ENCODE assay signal across 25 cellular contexts in the genomic region with DNA sequence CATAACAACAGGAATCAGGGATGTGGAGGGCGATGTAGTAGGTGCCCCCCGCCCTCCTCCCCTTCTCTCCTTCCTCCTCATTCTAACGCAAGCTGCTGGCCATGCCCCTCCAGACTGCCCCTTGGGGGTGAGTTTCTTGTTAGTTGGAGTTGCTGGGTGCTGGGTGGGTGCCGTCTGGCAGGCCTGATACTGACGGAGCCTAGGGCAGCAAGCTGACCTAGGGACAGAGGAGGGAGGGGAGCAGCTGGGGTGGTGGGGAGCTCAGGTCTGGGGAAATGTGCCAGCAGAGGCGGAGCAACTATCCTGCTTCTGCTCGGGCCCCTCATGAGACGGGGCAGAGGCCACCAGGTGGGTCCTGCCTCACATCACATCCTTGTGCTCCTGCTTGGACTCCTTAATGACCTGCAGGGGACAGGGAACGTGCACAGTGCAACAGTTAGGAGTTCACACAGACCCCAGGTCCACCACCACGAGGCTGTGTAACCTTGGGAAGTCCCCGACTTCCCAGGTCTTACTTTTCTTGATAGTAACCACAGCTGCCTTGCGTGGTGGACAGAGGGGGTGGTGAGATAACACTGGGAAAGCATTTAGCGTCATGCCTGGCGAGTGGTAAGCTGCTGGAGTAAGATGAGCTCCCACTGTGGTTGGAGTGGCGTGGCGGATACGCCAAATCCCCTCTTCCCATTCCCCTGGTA. TPM values are rescaled to one million over a fixed set of nuclear protein-coding genes. Genes with fewer than 3 reads are reported as not detected.
A peak's percentile ranks its signal among the peaks of the same experiment; 100 is the strongest.
DNase-seq lines count a peak whose midpoint lies in the region; ATAC-seq, FAIRE-seq and TF ChIP-seq lines count a peak whose summit lies in the region.
"Had no signal": no experiment of that assay in that cellular context is flagged by ENCODE, and none has a peak within 500 bp of the region (broad histone marks: within the 10 kb centered on the region; RNA-seq: fewer than 3 reads in every experiment).

No MANE protein-coding gene starts in this region.

- H3K9me1 ChIP-seq in K562 (ENCODE audit: control insufficient read depth, insufficient read depth, low read length), result peaks cover 7% of the 10 kb centered on the region

- H3K4me3 ChIP-seq in ACC112 (ENCODE audit: low read depth, low read length) (no peak overlapping the region), K562 (no peak overlapping the region)
- H3K4me3 ChIP-seq: body of pancreas, esophagus squamous epithelium, HAP-1 had no signal

- ATAC-seq in K562 (peak; percentile 54), WTC11 (no peak), GM19467 (IDR thresholded peaks at IDR 0.05; ENCODE audit: unreplicated experiment) (no peak)
- ATAC-seq: body of pancreas had no signal

- H3K27me3 Mint-ChIP-seq in WTC11 (ENCODE audit: low read depth), result peaks cover 24% of the 10 kb centered on the region

- peak overlapping the region; percentile 90; the same call in 1 of the 2 replicates for H3K27ac ChIP-seq in ACC112 (ENCODE audit: low read depth, low read length)
- H3K27ac ChIP-seq in K562 (ENCODE audit: extremely low read depth, low read depth, low read length), result peak overlapping the region; percentile 65
- H3K27ac ChIP-seq: body of pancreas, C4-2B, esophagus squamous epithelium had no signal

- TF ChIP-seq CTCF in K562 (IDR thresholded peaks at IDR 0.05 in 2 of 3, conservative IDR thresholded peaks at IDR 0.05 in 1 of 3; ENCODE audit: insufficient read depth in 2 of 3, low read depth in 1 of 3, low read length in 3 of 3) (no peak), WTC11 (IDR thresholded peaks at IDR 0.05) (no peak), GM10266 (IDR thresholded peaks at IDR 0.05; ENCODE audit: control insufficient read depth, insufficient read depth, low read depth, missing control alignments) (no peak)

- H2AFZ ChIP-seq in ACC112 (ENCODE audit: low read length, unreplicated experiment) (no peak overlapping the region), K562 (ENCODE audit: low read depth, low read length) (peak overlapping the region; percentile 87)

- H3K9ac ChIP-seq in K562 (ENCODE audit: insufficient read depth in 1 of 2, low read depth in 2 of 2, low read length in 2 of 2), result peak overlapping the region; percentile 40 to 59

- H3K4me3 Mint-ChIP-seq in WTC11, result no peak overlapping the region
- H3K4me3 Mint-ChIP-seq: activated naive CD8-positive, alpha-beta T cell treated with anti-CD3 and anti-CD28 coated beads, Interleukin-2, amount 10 ng/mL, durations not matched to agents 7 days and 5 days; type B pancreatic cell had no signal

- DNase-seq in OCI-M1 (lab: John Stamatoyannopoulos, UW), result peak; percentile 76
- DNase-seq in K562 (ENCODE audit: extremely low read depth in 1 of 4, low spot score in 3 of 4), result peak; percentile 71 to 83 (median 76)
- DNase-seq in myocyte (ENCODE audit: low read depth), result peak; percentile 35
- no peak for DNase-seq in WTC11 (ENCODE audit: low spot score)
- no peak for DNase-seq in NCI-H226
- DNase-seq in GM10266 (ENCODE audit: extremely low spot score), result no peak
- DNase-seq: ACHN; activated CD8-positive, alpha-beta memory T cell treated with anti-CD3 and anti-CD28 coated beads, Interleukin-2, amount 50 U/mL, for 48 hours; activated naive CD8-positive, alpha-beta T cell treated with anti-CD3 and anti-CD28 coated beads, Interleukin-2, amount 10 ng/mL, durations not matched to agents 7 days and 5 days; body of pancreas; esophagus squamous epithelium; KG1; kidney glomerular epithelial cell; NCI-H2171 treated with DMSO at 0.1 percent for 48 hours; NCI-H748 treated with DMSO at 0.1 percent for 48 hours; retina; SHP77 treated with DMSO at 0.1 percent for 48 hours; stimulated activated CD8-positive, alpha-beta memory T cell treated with anti-CD3 and anti-CD28 coated beads, Interleukin-4, amount 100 ng/mL, for 48 hours had no signal

- no TSS peak for BruUV-seq in K562 (replicated peaks; lab: Mats Ljungman, UMichigan)

- no peaks in the 10 kb centered on the region for H3K79me2 ChIP-seq in ACC112 (ENCODE audit: control insufficient read depth, insufficient read depth, low read length, unreplicated experiment)
- no peaks in the 10 kb centered on the region for H3K79me2 ChIP-seq in K562 (ENCODE audit: control insufficient read depth, insufficient read depth, low read length)

- H3K27me3 ChIP-seq in ACC112 (ENCODE audit: insufficient read depth, low read length) (no peaks in the 10 kb centered on the region), K562 (ENCODE audit: control insufficient read depth in 2 of 2, insufficient read depth in 2 of 2, low read length in 2 of 2) (no peaks in the 10 kb centered on the region)
- H3K27me3 ChIP-seq: body of pancreas had no signal

- H3K36me3 ChIP-seq in ACC112 (ENCODE audit: insufficient read depth, low read length), result no peaks in the 10 kb centered on the region
- H3K36me3 ChIP-seq in K562 (ENCODE audit: control insufficient read depth, insufficient read depth, low read length), result no peaks in the 10 kb centered on the region
- H3K36me3 ChIP-seq: esophagus squamous epithelium, HAP-1 had no signal

- H3K4me2 ChIP-seq in K562 (ENCODE audit: insufficient read depth, low read length), result peak overlapping the region; percentile 71

- intact Hi-C loops in K562 (cut with micrococcal nuclease), result no loop called here

- CTCF ChIA-PET in K562 (lab: Yijun Ruan, JAX; ENCODE audit: low intra/inter-chr PET ratio), result no interaction called here
- CTCF ChIA-PET in WTC11 (lab: Charles Lee), result interaction anchor here (1.0 to 1.5 kb wide), 6 partner anchors 12 to 228 kb away, joined by 3 to 7 read pairs (median 4); a partner anchor contains a TSS

- in situ Hi-C loops in K562 (cut with MboI), result no loop called here

- H3K9me3 Mint-ChIP-seq in WTC11, result no peaks in the 10 kb centered on the region
- H3K9me3 Mint-ChIP-seq: activated naive CD8-positive, alpha-beta T cell treated with anti-CD3 and anti-CD28 coated beads, Interleukin-2, amount 10 ng/mL, durations not matched to agents 7 days and 5 days; type B pancreatic cell had no signal

- POLR2A ChIA-PET in K562 (lab: Yijun Ruan, JAX), result interaction anchor here (0.5 to 1.3 kb wide), 8 partner anchors 8 to 254 kb away, joined by 3 to 7 read pairs (median 3); a partner anchor contains a TSS
- POLR2A ChIA-PET in WTC11 (lab: Charles Lee), result no interaction called here

- TF ChIP-seq EP300 in K562 (IDR thresholded peaks at IDR 0.05; ENCODE audit: low read length), result no peak; the same call in 1 of the 2 replicates

- H3K4me1 Mint-ChIP-seq in WTC11, result peaks cover 10% of the 10 kb centered on the region

- peak; percentile 29; the same call in 1 of the 2 replicates for TF ChIP-seq POLR2A in K562 (conservative IDR thresholded peaks at IDR 0.05)

- 15% methylated on average over 11 of the region's 17 CpGs for WGBS in K562 (ENCODE audit: insufficient coverage, low coverage, missing lambda C conversion rate)

- no peaks in the 10 kb centered on the region for H3K36me3 Mint-ChIP-seq in WTC11
- H3K36me3 Mint-ChIP-seq: activated naive CD8-positive, alpha-beta T cell treated with anti-CD3 and anti-CD28 coated beads, Interleukin-2, amount 10 ng/mL, durations not matched to agents 7 days and 5 days; type B pancreatic cell had no signal

- H3K4me1 ChIP-seq in ACC112 (ENCODE audit: control insufficient read depth, insufficient read depth, low read length, unreplicated experiment) (peaks cover 42% of the 10 kb centered on the region), K562 (replicated peaks in 1 of 2; ENCODE audit: control insufficient read depth in 2 of 2, insufficient read depth in 2 of 2, low read length in 2 of 2) (peaks cover 36 to 45% of the 10 kb centered on the region in 2 experiments)
- H3K4me1 ChIP-seq: HAP-1 had no signal

- H4K20me1 ChIP-seq in K562 (replicated peaks; ENCODE audit: control insufficient read depth, insufficient read depth, low read length), result no peaks in the 10 kb centered on the region

- no peak for TF ChIP-seq RAD21 in K562 (CRISPR knock-in tag; conservative IDR thresholded peaks at IDR 0.05 in 1 of 2, IDR thresholded peaks at IDR 0.05 in 1 of 2)

- no peak overlapping the region for H3K27ac Mint-ChIP-seq in WTC11
- H3K27ac Mint-ChIP-seq: activated naive CD8-positive, alpha-beta T cell treated with anti-CD3 and anti-CD28 coated beads, Interleukin-2, amount 10 ng/mL, durations not matched to agents 7 days and 5 days had no signal

- FAIRE-seq in K562 (lab: Jason Lieb, UNC), result peak; percentile 96
- FAIRE-seq: colon, D721Med had no signal

- no peaks in the 10 kb centered on the region for H3K9me3 ChIP-seq in K562 (replicated peaks; ENCODE audit: control insufficient read depth, insufficient read depth, low read depth, low read length)
- H3K9me3 ChIP-seq: body of pancreas, esophagus squamous epithelium, HAP-1 had no signal

RNA-seq across cellular contexts. Expression of a gene that starts 7.9 kb away (rescaled TPM):
- 580 and 635 TPM in 2 replicates for total RNA-seq in K562 (2011; cell fraction: chromatin; rRNA removed; ENCODE audit: low replicate concordance)
- 198 and 214 TPM in 2 replicates for total RNA-seq in K562 (2011; cell fraction: nucleolus; rRNA removed)
- 312 and 334 TPM in 2 replicates for total RNA-seq in K562 (2011; cell fraction: nucleoplasm; rRNA removed)
- total RNA-seq in K562 (2014; rRNA removed) (191 and 208 TPM in 2 replicates), K562 (2014; rRNA removed; fragmentation: Illumina TruSeq; extraction: Trizol) (233 and 253 TPM in 2 replicates), K562 (2015; rRNA removed; fragmentation: Illumina TruSeq; extraction: Trizol) (205 and 218 TPM in 2 replicates), K562 (2021) (234 and 245 TPM in 2 replicates), myocyte (111 and 114 TPM in 2 replicates), WTC11 (2021) (128 to 162 TPM (median 148 TPM) in 3 replicates)
- polyA plus RNA-seq in K562 (2011; rRNA removed) (287 and 362 TPM in 2 replicates), K562 (2014; fragmentation: Illumina TruSeq; extraction: Trizol) (222 and 225 TPM in 2 replicates), K562 (2014; fragmentation: Nextera tagmentation; extraction: Ambion mirVana) (100 to 1,000 TPM in 1 of 2 experiments, 10 to 100 TPM in 1; 65.8 to 116 TPM), K562 (2014; rRNA removed) (125 and 138 TPM in 2 replicates)
- polyA plus RNA-seq in K562 (2011; cell fraction: cytosol; rRNA removed), result 202 and 205 TPM in 2 replicates
- polyA plus RNA-seq in K562 (2011; cell fraction: nucleus; rRNA removed), result 245 and 269 TPM in 2 replicates
- polyA plus RNA-seq in K562 (2012), result 126 and 176 TPM in 2 replicates
- 919 and 1,083 TPM in 2 replicates for polyA minus RNA-seq in K562 (2011; rRNA and poly(A)+ RNA removed)
- 160 and 168 TPM in 2 replicates for polyA minus RNA-seq in K562 (2011; cell fraction: cytosol; rRNA and poly(A)+ RNA removed)
- polyA minus RNA-seq in K562 (2011; cell fraction: nucleus; rRNA and poly(A)+ RNA removed), result 120 and 201 TPM in 2 replicates
- polyA plus RNA-seq in myocyte (2012), result 98.9 TPM

RNA-seq across cellular contexts. Expression of a gene that starts 8.2 kb away (rescaled TPM):
- total RNA-seq in K562 (2011; cell fraction: chromatin; rRNA removed; ENCODE audit: low replicate concordance), result 1.1 and 2.2 TPM in 2 replicates
- total RNA-seq in K562 (2011; cell fraction: nucleolus; rRNA removed), result 0.53 and 1.0 TPM in 2 replicates
- 0.95 and 1.5 TPM in 2 replicates for total RNA-seq in K562 (2011; cell fraction: nucleoplasm; rRNA removed)
- total RNA-seq in K562 (2014; rRNA removed), result 0.36 and 2.1 TPM in 2 replicates
- 0.26 and 0.65 TPM in 2 replicates for total RNA-seq in K562 (2014; rRNA removed; fragmentation: Illumina TruSeq; extraction: Trizol)
- total RNA-seq in K562 (2015; rRNA removed; fragmentation: Illumina TruSeq; extraction: Trizol), result 0.07 and 0.45 TPM in 2 replicates
- total RNA-seq in K562 (2021), result 0.25 and 1.4 TPM in 2 replicates
- 0.54 and 0.61 TPM in 2 replicates for polyA plus RNA-seq in K562 (2011; rRNA removed)
- 0.55 and 0.64 TPM in 2 replicates for polyA plus RNA-seq in K562 (2011; cell fraction: cytosol; rRNA removed)
- polyA plus RNA-seq in K562 (2011; cell fraction: nucleus; rRNA removed), result 0.91 and 1.0 TPM in 2 replicates
- 0.85 and 3.1 TPM in 2 replicates for polyA plus RNA-seq in K562 (2012)
- 0.58 and 0.96 TPM in 2 replicates for polyA plus RNA-seq in K562 (2014; fragmentation: Illumina TruSeq; extraction: Trizol)
- polyA plus RNA-seq in K562 (2014; fragmentation: Nextera tagmentation; extraction: Ambion mirVana), result under 1 TPM in 1 of 2 experiments, not detected in 1; 0.11 TPM
- polyA plus RNA-seq in K562 (2014; rRNA removed), result 0.35 and 0.90 TPM in 2 replicates
- polyA minus RNA-seq in K562 (2011; rRNA and poly(A)+ RNA removed), result 0.03 and 0.56 TPM in 2 replicates
- polyA minus RNA-seq in K562 (2011; cell fraction: cytosol; rRNA and poly(A)+ RNA removed), result not detected in 2 replicates
- 0.22 and 0.27 TPM in 2 replicates for polyA minus RNA-seq in K562 (2011; cell fraction: nucleus; rRNA and poly(A)+ RNA removed)
- 0.68 and 2.3 TPM in 2 replicates for total RNA-seq in myocyte
- polyA plus RNA-seq in myocyte (2012), result 0.20 TPM
- 1.5 to 2.2 TPM (median 1.6 TPM) in 3 replicates for total RNA-seq in WTC11 (2021)
- total RNA-seq: activated naive CD8-positive, alpha-beta T cell treated with anti-CD3 and anti-CD28 coated beads, Interleukin-2, amount 10 ng/mL, durations not matched to agents 7 days and 5 days; esophagus squamous epithelium had no signal

RNA-seq across cellular contexts. Expression of a gene that starts 40.4 kb away (rescaled TPM):
- 142 and 262 TPM in 2 replicates for total RNA-seq in K562 (2011; cell fraction: chromatin; rRNA removed; ENCODE audit: low replicate concordance)
- 144 and 163 TPM in 2 replicates for total RNA-seq in K562 (2011; cell fraction: nucleolus; rRNA removed)
- total RNA-seq in K562 (2011; cell fraction: nucleoplasm; rRNA removed), result 146 and 190 TPM in 2 replicates
- total RNA-seq in K562 (2014; rRNA removed) (12.2 and 13.5 TPM in 2 replicates), K562 (2014; rRNA removed; fragmentation: Illumina TruSeq; extraction: Trizol) (5.6 and 8.4 TPM in 2 replicates), K562 (2015; rRNA removed; fragmentation: Illumina TruSeq; extraction: Trizol) (13.2 and 13.7 TPM in 2 replicates), K562 (2021) (39.5 and 42.8 TPM in 2 replicates), myocyte (0.03 TPM in 1 of 2 replicates, not detected in the other), WTC11 (2021) (62.2 to 82.2 TPM (median 66.3 TPM) in 3 replicates)
- polyA plus RNA-seq in K562 (2011; rRNA removed) (19.6 and 45.5 TPM in 2 replicates), K562 (2014; fragmentation: Illumina TruSeq; extraction: Trizol) (23.2 and 28.8 TPM in 2 replicates), K562 (2014; fragmentation: Nextera tagmentation; extraction: Ambion mirVana) (1 to 10 TPM; 2.0 to 3.0 TPM), K562 (2014; rRNA removed) (32.2 and 42.7 TPM in 2 replicates)
- 23.9 TPM in 2 replicates for polyA plus RNA-seq in K562 (2011; cell fraction: cytosol; rRNA removed)
- 91.3 and 126 TPM in 2 replicates for polyA plus RNA-seq in K562 (2011; cell fraction: nucleus; rRNA removed)
- polyA plus RNA-seq in K562 (2012), result 15.1 and 19.2 TPM in 2 replicates
- 16.5 and 16.9 TPM in 2 replicates for polyA minus RNA-seq in K562 (2011; rRNA and poly(A)+ RNA removed)
- polyA minus RNA-seq in K562 (2011; cell fraction: cytosol; rRNA and poly(A)+ RNA removed), result 15.9 and 24.5 TPM in 2 replicates
- 31.2 and 36.0 TPM in 2 replicates for polyA minus RNA-seq in K562 (2011; cell fraction: nucleus; rRNA and poly(A)+ RNA removed)
- 0.09 TPM for polyA plus RNA-seq in myocyte (2012)

RNA-seq across cellular contexts. Expression of a gene that starts 59.5 kb away (rescaled TPM):
- total RNA-seq in K562 (2011; cell fraction: chromatin; rRNA removed; ENCODE audit: low replicate concordance), result not detected in 2 replicates
- not detected in 2 replicates for total RNA-seq in K562 (2011; cell fraction: nucleolus; rRNA removed)
- not detected in 2 replicates for total RNA-seq in K562 (2011; cell fraction: nucleoplasm; rRNA removed)
- not detected in 2 replicates for total RNA-seq in K562 (2014; rRNA removed)
- total RNA-seq in K562 (2014; rRNA removed; fragmentation: Illumina TruSeq; extraction: Trizol), result not detected in 2 replicates
- total RNA-seq in K562 (2015; rRNA removed; fragmentation: Illumina TruSeq; extraction: Trizol), result not detected in 2 replicates
- not detected in 2 replicates for total RNA-seq in K562 (2021)
- polyA plus RNA-seq in K562 (2011; rRNA removed), result not detected in 2 replicates
- polyA plus RNA-seq in K562 (2011; cell fraction: cytosol; rRNA removed), result not detected in 2 replicates
- not detected in 2 replicates for polyA plus RNA-seq in K562 (2011; cell fraction: nucleus; rRNA removed)
- polyA plus RNA-seq in K562 (2012), result 0.22 TPM in 1 of 2 replicates, not detected in the other
- not detected in 2 replicates for polyA plus RNA-seq in K562 (2014; fragmentation: Illumina TruSeq; extraction: Trizol)
- not detected for polyA plus RNA-seq in K562 (2014; fragmentation: Nextera tagmentation; extraction: Ambion mirVana)
- not detected in 2 replicates for polyA plus RNA-seq in K562 (2014; rRNA removed)
- not detected in 2 replicates for polyA minus RNA-seq in K562 (2011; rRNA and poly(A)+ RNA removed)
- polyA minus RNA-seq in K562 (2011; cell fraction: cytosol; rRNA and poly(A)+ RNA removed), result not detected in 2 replicates
- not detected in 2 replicates for polyA minus RNA-seq in K562 (2011; cell fraction: nucleus; rRNA and poly(A)+ RNA removed)
- total RNA-seq in myocyte, result not detected in 2 replicates
- polyA plus RNA-seq in myocyte (2012), result not detected
- total RNA-seq in WTC11 (2021), result not detected in 3 replicates
- total RNA-seq: activated naive CD8-positive, alpha-beta T cell treated with anti-CD3 and anti-CD28 coated beads, Interleukin-2, amount 10 ng/mL, durations not matched to agents 7 days and 5 days had no signal

Comparison
In these comparisons a context has a peak if more than half of its experiments do, and no peak if none do; other contexts are left out.
1. DNase-seq: peak in OCI-M1 (single experiment), K562 (4 of 4) and myocyte (single experiment); none in WTC11 (single experiment), NCI-H226 (single experiment) and GM10266 (single experiment).